In genomic region chr10:50314169-50315071, GRCh38 we compare ENCODE assay signal across 1 cellular context.
TF ChIP-seq lines count a peak whose summit lies in the region.

No MANE protein-coding gene starts in this region.

TF ChIP-seq in IMR-90, 13 proteins besides CTCF, POLR2A, EP300 and RAD21 (continued from another document):
- TF ChIP-seq RCOR1 (IDR thresholded peaks at IDR 0.05; ENCODE audit: insufficient replicate concordance, low read length) (no peak), MAZ (IDR thresholded peaks at IDR 0.05; ENCODE audit: borderline replicate concordance, low read depth, low read length) (no peak), ELK1 (IDR thresholded peaks at IDR 0.05; ENCODE audit: borderline replicate concordance, low read depth, low read length) (no peak)
